Comparison of ENCODE assay signal across 24 cellular contexts in genomic region chr5:10120934-10121333, GRCh38.
"Had no signal": no experiment of that assay in that cellular context is flagged by ENCODE, and none has a peak within 500 bp of the region (broad histone marks: within the 10 kb centered on the region; RNA-seq: fewer than 3 reads in every experiment).

No MANE protein-coding gene starts in this region.

- H3K27ac ChIP-seq: HL-60, SJSA1, SK-N-MC had no signal

- H3K4me1 ChIP-seq: SJSA1 had no signal

- H3K4me3 ChIP-seq: MG63, SJSA1, SK-N-MC had no signal

- H3K9me3 ChIP-seq: MG63, SJSA1 had no signal

- FAIRE-seq: RCC 7860 had no signal

- H3K27me3 ChIP-seq: MG63, SJSA1 had no signal

- H3K36me3 ChIP-seq: MG63, SJSA1 had no signal

- DNase-seq: Karpas-422, KG1, MG63, NCI-H1092, NCI-H1105 treated with DMSO at 0.1 percent for 48 hours, NCI-H1417 treated with DMSO at 0.1 percent for 48 hours, NCI-H146, NCI-H1694 treated with DMSO at 0.1 percent for 48 hours, NCI-H1930, NCI-H2081 treated with DMSO at 0.1 percent for 48 hours, NCI-H2171, NCI-H226, NCI-H446, NCI-H510A, NCI-H524 treated with DMSO at 0.1 percent for 48 hours, NCI-H69, NCI-H774, Right ventricle myocardium superior, RPMI8226, SIG-M5 had no signal
